25 cellular contexts compared by ENCODE assay signal in the genomic region with DNA sequence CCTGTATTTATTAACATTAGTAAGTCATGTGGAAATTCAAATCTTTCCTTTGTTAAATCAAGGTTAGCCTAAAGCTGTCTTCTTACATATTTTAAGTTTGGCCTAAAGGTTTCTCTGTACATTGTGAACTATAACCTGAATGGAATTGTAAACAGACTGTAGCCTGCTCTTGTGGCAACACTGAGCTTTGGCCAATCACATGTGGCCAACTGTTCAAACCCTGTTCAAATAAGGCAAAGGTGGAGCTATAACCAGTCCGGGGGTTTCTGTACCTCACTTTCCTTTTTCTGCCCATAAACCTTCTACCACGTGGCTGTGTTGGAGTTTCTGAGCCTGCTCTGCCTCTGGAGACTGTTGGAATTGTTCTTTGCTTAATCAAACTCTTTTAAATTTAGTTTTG. TPM values are rescaled to one million over a fixed set of nuclear protein-coding genes. Genes with fewer than 3 reads are reported as not detected.
DNase-seq lines count a peak whose midpoint lies in the region; ATAC-seq and TF ChIP-seq lines count a peak whose summit lies in the region.
"Had no signal": no experiment of that assay in that cellular context is flagged by ENCODE, and none has a peak within 500 bp of the region (broad histone marks: within the 10 kb centered on the region; RNA-seq: fewer than 3 reads in every experiment).

No MANE protein-coding gene starts in this region.

- no peak for TF ChIP-seq CTCF in Calu3 (IDR thresholded peaks at IDR 0.05; ENCODE audit: unreplicated experiment)
- no peak for TF ChIP-seq CTCF in GM23338 (conservative IDR thresholded peaks at IDR 0.05; ENCODE audit: low read depth in 2 of 2)
- no peak for TF ChIP-seq CTCF in chondrocyte (IDR thresholded peaks at IDR 0.05)
- TF ChIP-seq CTCF in Peyer's patch (IDR thresholded peaks at IDR 0.05): no peak

- no peak overlapping the region for H3K9ac ChIP-seq in mesendoderm (ENCODE audit: low read length)

- H4K20me1 ChIP-seq in GM23338 (replicated peaks; ENCODE audit: insufficient read depth): no peaks in the 10 kb centered on the region

- H3K36me3 ChIP-seq in GM23338 (ENCODE audit: insufficient read depth) (no peaks in the 10 kb centered on the region), mesendoderm (ENCODE audit: control insufficient read depth, insufficient read depth, low read length) (no peaks in the 10 kb centered on the region), Peyer's patch (no peaks in the 10 kb centered on the region)
- H3K36me3 ChIP-seq: pancreas had no signal

- no peaks in the 10 kb centered on the region for H3K79me2 ChIP-seq in GM23338 (replicated peaks; ENCODE audit: insufficient read depth)
- H3K79me2 ChIP-seq in mesendoderm (ENCODE audit: control insufficient read depth, insufficient read depth, low read length): no peaks in the 10 kb centered on the region

- H3K9me3 Mint-ChIP-seq in Calu3 (ENCODE audit: low read depth, unreplicated experiment) (no peaks in the 10 kb centered on the region), GM23338 (peaks cover 3% of the 10 kb centered on the region; the same call in 1 of the 3 replicates), chondrocyte (ENCODE audit: low read depth) (peaks cover 2% of the 10 kb centered on the region)
- H3K9me3 Mint-ChIP-seq: activated B cell treated with CpG ODN at 0.5 μM for 24 hours; activated CD4-positive, alpha-beta memory T cell treated with anti-CD3 and anti-CD28 coated beads, Interleukin-2, amount 10 ng/mL, durations not matched to agents 7 days and 5 days; activated naive CD8-positive, alpha-beta T cell treated with anti-CD3 and anti-CD28 coated beads, Interleukin-2, amount 50 U/mL, for 24 hours; naive thymus-derived CD8-positive, alpha-beta T cell had no signal

- no peak overlapping the region for H3K4me3 ChIP-seq in GM23338
- no peak overlapping the region for H3K4me3 ChIP-seq in mesendoderm (ENCODE audit: low read length)
- H3K4me3 ChIP-seq in Peyer's patch: no peak overlapping the region
- H3K4me3 ChIP-seq: coronary artery, pancreas had no signal

- no peaks in the 10 kb centered on the region for H3K79me1 ChIP-seq in mesendoderm (ENCODE audit: low read length)

- no peak overlapping the region for H2AK5ac ChIP-seq in mesendoderm (ENCODE audit: low read length)

- H3K27ac ChIP-seq in GM23338 (ENCODE audit: low read depth): no peak overlapping the region
- no peak overlapping the region for H3K27ac ChIP-seq in mesendoderm (ENCODE audit: low read depth, low read length)
- no peak overlapping the region for H3K27ac ChIP-seq in Peyer's patch
- H3K27ac ChIP-seq: coronary artery, pancreas had no signal

- H3K9me3 ChIP-seq in Peyer's patch: no peaks in the 10 kb centered on the region
- H3K9me3 ChIP-seq: pancreas had no signal

- H3K23ac ChIP-seq in mesendoderm (ENCODE audit: low read length): no peak overlapping the region

- peaks cover 22% of the 10 kb centered on the region for H3K4me1 Mint-ChIP-seq in Calu3 (ENCODE audit: low read depth, unreplicated experiment)
- peaks cover 25% of the 10 kb centered on the region for H3K4me1 Mint-ChIP-seq in GM23338
- peaks cover 60% of the 10 kb centered on the region for H3K4me1 Mint-ChIP-seq in chondrocyte (ENCODE audit: low read depth)

- no CpG with 5 or more reads among the region's 2 CpGs for WGBS in mesendoderm (ENCODE audit: extremely low coverage, insufficient coverage, low lambda C conversion rate)

- H3K27ac Mint-ChIP-seq in Calu3 (ENCODE audit: unreplicated experiment) (peak overlapping the region; percentile 33), GM23338 (no peak overlapping the region), chondrocyte (ENCODE audit: unreplicated experiment) (peak overlapping the region; percentile 64)
- H3K27ac Mint-ChIP-seq: activated B cell treated with CpG ODN at 0.5 μM for 24 hours; activated CD4-positive, alpha-beta memory T cell treated with anti-CD3 and anti-CD28 coated beads, Interleukin-2, amount 10 ng/mL, durations not matched to agents 7 days and 5 days; activated naive CD8-positive, alpha-beta T cell treated with anti-CD3 and anti-CD28 coated beads, Interleukin-2, amount 50 U/mL, for 24 hours; CD14-positive monocyte; memory B cell; naive thymus-derived CD8-positive, alpha-beta T cell had no signal

- DNase-seq in Calu3: no peak
- no peak for DNase-seq in GM23338 (ENCODE audit: low spot score)
- DNase-seq in chondrocyte (ENCODE audit: low spot score): no peak
- no peak for DNase-seq in mesendoderm
- DNase-seq in stimulated activated CD4-positive, alpha-beta T cell treated with anti-CD3 and anti-CD28 coated beads, Interleukin-15, amount 100 ng/mL, for 24 hours: no peak
- no peak for DNase-seq in Peyer's patch
- no peak for DNase-seq in GM19240 (ENCODE audit: insufficient read length, low spot score)
- no peak for DNase-seq in cerebellar cortex (ENCODE audit: low spot score)
- DNase-seq: activated B cell treated with CpG ODN at 0.5 μM for 24 hours; activated CD4-positive, alpha-beta memory T cell treated with anti-CD3 and anti-CD28 coated beads, Interleukin-2, amount 10 ng/mL, durations not matched to agents 7 days and 5 days; activated effector memory CD4-positive, alpha-beta T cell treated with anti-CD3 and anti-CD28 coated beads, Interleukin-2, amount 50 U/mL, for 16 hours; activated naive CD8-positive, alpha-beta T cell treated with anti-CD3 and anti-CD28 coated beads, Interleukin-2, amount 50 U/mL, for 24 hours; naive thymus-derived CD8-positive, alpha-beta T cell; NCI-H1417 treated with DMSO at 0.1 percent for 48 hours; NCI-H2107; NCI-H524; pancreas; right cardiac atrium; T-helper 9 cell had no signal

- no peak overlapping the region for H3K4ac ChIP-seq in mesendoderm (ENCODE audit: low read depth, low read length)

- H2AFZ ChIP-seq in GM23338: peak overlapping the region; percentile 7; the same call in 1 of the 2 replicates

- peaks cover 27% of the 10 kb centered on the region for H3K4me1 ChIP-seq in GM23338 (ENCODE audit: insufficient read depth)
- no peaks in the 10 kb centered on the region for H3K4me1 ChIP-seq in mesendoderm (ENCODE audit: control insufficient read depth, low read depth, low read length)
- peaks cover 0 to 11% (median 4%) of the 10 kb centered on the region in 4 donors for H3K4me1 ChIP-seq in Peyer's patch
- H3K4me1 ChIP-seq: pancreas had no signal

- H3K18ac ChIP-seq in mesendoderm (ENCODE audit: low read length): peak overlapping the region; percentile 85

- ATAC-seq in GM23338: no peak
- ATAC-seq: activated naive CD8-positive, alpha-beta T cell treated with anti-CD3 and anti-CD28 coated beads, Interleukin-2, amount 50 U/mL, for 24 hours; naive thymus-derived CD8-positive, alpha-beta T cell; pancreas; right cardiac atrium had no signal

- no peaks in the 10 kb centered on the region for H3K27me3 ChIP-seq in GM23338 (ENCODE audit: insufficient read depth)
- no peaks in the 10 kb centered on the region for H3K27me3 ChIP-seq in mesendoderm (ENCODE audit: insufficient read depth, low read length, poor library complexity)
- no peaks in the 10 kb centered on the region for H3K27me3 ChIP-seq in Peyer's patch

- BruUV-seq in Calu3 (replicated peaks; lab: Mats Ljungman, UMichigan): no TSS peak

- no peaks in the 10 kb centered on the region for H3K9me2 ChIP-seq in GM23338 (ENCODE audit: insufficient read depth)

- H3K4me2 ChIP-seq in GM23338: no peak overlapping the region
- H3K4me2 ChIP-seq in mesendoderm (ENCODE audit: low read length): no peak overlapping the region

- H3K4me3 Mint-ChIP-seq in Calu3 (ENCODE audit: low read depth, unreplicated experiment) (no peak overlapping the region), GM23338 (no peak overlapping the region), chondrocyte (ENCODE audit: unreplicated experiment) (no peak overlapping the region)
- H3K4me3 Mint-ChIP-seq: activated B cell treated with CpG ODN at 0.5 μM for 24 hours; activated CD4-positive, alpha-beta memory T cell treated with anti-CD3 and anti-CD28 coated beads, Interleukin-2, amount 10 ng/mL, durations not matched to agents 7 days and 5 days; activated naive CD8-positive, alpha-beta T cell treated with anti-CD3 and anti-CD28 coated beads, Interleukin-2, amount 50 U/mL, for 24 hours; CD14-positive monocyte; memory B cell; naive thymus-derived CD8-positive, alpha-beta T cell had no signal

- H3F3A ChIP-seq in GM23338 (replicated peaks; ENCODE audit: low read depth): no peaks in the 10 kb centered on the region

- no peak for TF ChIP-seq POLR2A in Peyer's patch (IDR thresholded peaks at IDR 0.05)

- H2BK5ac ChIP-seq in mesendoderm (ENCODE audit: low read length): no peak overlapping the region

- no peak overlapping the region for H4K5ac ChIP-seq in mesendoderm (ENCODE audit: low read length)

- peaks cover 10% of the 10 kb centered on the region for H3K36me3 Mint-ChIP-seq in Calu3 (ENCODE audit: insufficient read depth, unreplicated experiment)
- peaks cover 3% of the 10 kb centered on the region; the same call in 2 of the 3 replicates for H3K36me3 Mint-ChIP-seq in GM23338 (ENCODE audit: low read depth)
- no peaks in the 10 kb centered on the region for H3K36me3 Mint-ChIP-seq in chondrocyte (ENCODE audit: low read depth)
- H3K36me3 Mint-ChIP-seq: brain; CD14-positive monocyte; memory B cell; naive thymus-derived CD8-positive, alpha-beta T cell had no signal

- no peak overlapping the region for H2BK15ac ChIP-seq in mesendoderm (replicated peaks; ENCODE audit: low read depth)

- CTCF ChIA-PET in Calu3 (lab: Charles Lee): interaction anchor here (0.7 kb wide), 1 partner anchor 188 kb away, joined by 3 read pairs; no protein-coding TSS in a partner anchor

- H3K56ac ChIP-seq in mesendoderm (ENCODE audit: low read length): peak overlapping the region; percentile 2

- H3K27me3 Mint-ChIP-seq in Calu3 (ENCODE audit: unreplicated experiment): peaks cover 13% of the 10 kb centered on the region
- peaks cover 11% of the 10 kb centered on the region for H3K27me3 Mint-ChIP-seq in GM23338 (ENCODE audit: insufficient read depth, low read depth, poor library complexity)
- no peaks in the 10 kb centered on the region for H3K27me3 Mint-ChIP-seq in chondrocyte (ENCODE audit: low read depth)

- H4K8ac ChIP-seq in mesendoderm (ENCODE audit: low read depth, low read length): peak overlapping the region; percentile 91

- H2BK120ac ChIP-seq in mesendoderm (ENCODE audit: low read depth, low read length): no peak overlapping the region

- intact Hi-C loops in Calu3 (cut with micrococcal nuclease; ENCODE audit: unreplicated experiment): loop anchor here (5.0 kb wide), 4 partner anchors 363 to 1323 kb away; no protein-coding TSS in a partner anchor

RNA-seq across cellular contexts. Expression of a gene that starts 3.3 kb away (rescaled TPM):
- total RNA-seq in Calu3 (2022): not detected in 2 replicates
- 3.6 and 4.0 TPM in 2 replicates for total RNA-seq in GM23338 (2014; rRNA removed; shearing (Covaris generic))
- 0.85 and 1.5 TPM in 2 replicates for polyA plus RNA-seq in GM23338 (2016; fragmentation: Nextera tagmentation; extraction: Ambion mirVana)
- total RNA-seq in chondrocyte: 248 to 316 TPM (median 275 TPM) in 3 replicates
- 1.9 TPM for polyA plus RNA-seq in mesendoderm (2013, experiment 1 of 2)
- 2.0 TPM for polyA plus RNA-seq in mesendoderm (2013, experiment 2 of 2)
- total RNA-seq in Peyer's patch: 1 to 10 TPM in 1 of 4 donors, under 1 TPM in 2, not detected in 1; 0.13 to 1.7 (median 0.70) TPM
- total RNA-seq: activated B cell treated with CpG ODN at 0.5 μM for 24 hours; activated CD4-positive, alpha-beta memory T cell treated with anti-CD3 and anti-CD28 coated beads, Interleukin-2, amount 10 ng/mL, durations not matched to agents 7 days and 5 days; MCF 10A; naive thymus-derived CD8-positive, alpha-beta T cell; pancreas; subcutaneous adipose tissue had no signal
- polyA plus RNA-seq: CD14-positive monocyte; naive thymus-derived CD8-positive, alpha-beta T cell had no signal

Comparison
In these comparisons a context has a peak if more than half of its experiments do, and no peak if none do; other contexts are left out.
1. RNA of a gene that starts 3.3 kb away (total RNA-seq): 248 to 316 TPM in chondrocyte; 3.6 to 4.0 TPM in GM23338, 0.13 to 1.7 TPM in Peyer's patch and not detected in Calu3; every median in the first group is over 10 times any median in the second.